16 cellular contexts compared by ENCODE assay signal in genomic region chr6:125670586-125670985, GRCh38.
A peak's percentile ranks its signal among the peaks of the same experiment; 100 is the strongest.
DNase-seq lines count a peak whose midpoint lies in the region; ATAC-seq and TF ChIP-seq lines count a peak whose summit lies in the region.
"Had no signal": no experiment of that assay in that cellular context is flagged by ENCODE, and none has a peak within 500 bp of the region (broad histone marks: within the 10 kb centered on the region; RNA-seq: fewer than 3 reads in every experiment).

No MANE protein-coding gene starts in this region.

- CTCF ChIA-PET in PC-9 (lab: Charles Lee), result no interaction called here
- CTCF ChIA-PET in activated CD8-positive, alpha-beta memory T cell treated with anti-CD3 and anti-CD28 coated beads, Interleukin-2, amount 10 ng/mL, durations not matched to agents 7 days and 5 days (lab: Charles Lee), result no interaction called here

- H4K20me1 ChIP-seq in PC-9 (ENCODE audit: insufficient read depth), result no peaks in the 10 kb centered on the region

- POLR2A ChIA-PET in PC-9 (lab: Charles Lee; ENCODE audit: unreplicated experiment), result no interaction called here

- no peak overlapping the region for H3K4me3 Mint-ChIP-seq in activated CD8-positive, alpha-beta memory T cell treated with anti-CD3 and anti-CD28 coated beads, Interleukin-2, amount 10 ng/mL, durations not matched to agents 7 days and 5 days
- H3K4me3 Mint-ChIP-seq: IgD-negative memory B cell had no signal

- ATAC-seq in thoracic aorta (ENCODE audit: insufficient number of reproducible peaks, low FRiP score, low read depth) (peak; percentile 58), GM21528 (IDR thresholded peaks at IDR 0.05; ENCODE audit: low FRiP score, unreplicated experiment) (no peak)
- no peak for ATAC-seq in activated CD8-positive, alpha-beta memory T cell treated with anti-CD3 and anti-CD28 coated beads, Interleukin-2, amount 10 ng/mL, durations not matched to agents 7 days and 5 days

- no peaks in the 10 kb centered on the region for H3K4me1 ChIP-seq in PC-9 (replicated peaks; ENCODE audit: insufficient read depth)
- peaks cover 0 to 33% of the 10 kb centered on the region in 2 donors for H3K4me1 ChIP-seq in thoracic aorta (ENCODE audit: control insufficient read depth in 1 of 2, low read depth in 2 of 2)
- H3K4me1 ChIP-seq: HAP-1, stomach had no signal

- peaks cover 17% of the 10 kb centered on the region for H3K27me3 Mint-ChIP-seq in activated CD8-positive, alpha-beta memory T cell treated with anti-CD3 and anti-CD28 coated beads, Interleukin-2, amount 10 ng/mL, durations not matched to agents 7 days and 5 days

- no peak overlapping the region for H3K4me2 ChIP-seq in PC-9
- H3K4me2 ChIP-seq: SK-N-SH had no signal

- no peak overlapping the region for H2AFZ ChIP-seq in PC-9

- H3K9me2 ChIP-seq in PC-9 (ENCODE audit: insufficient read depth), result no peaks in the 10 kb centered on the region
- H3K9me2 ChIP-seq: SK-N-SH had no signal

- H3K9me3 ChIP-seq in PC-9 (ENCODE audit: insufficient read depth, low read depth) (no peaks in the 10 kb centered on the region), thoracic aorta (no peaks in the 10 kb centered on the region)
- H3K9me3 ChIP-seq: HAP-1, ovary, SK-N-SH, stomach had no signal

- H3K4me3 ChIP-seq in PC-9 (no peak overlapping the region), fibroblast of pulmonary artery (replicated peaks; ENCODE audit: low read depth, low read length) (no peak overlapping the region), thoracic aorta (peak overlapping the region; percentile 3)
- H3K4me3 ChIP-seq: HAP-1, ovary, stomach had no signal

- H3K27me3 ChIP-seq in PC-9 (ENCODE audit: insufficient read depth, low read depth) (peaks cover 1% of the 10 kb centered on the region; the same call in 1 of the 2 replicates), thoracic aorta (replicated peaks; ENCODE audit: insufficient read depth) (no peaks in the 10 kb centered on the region)
- H3K27me3 ChIP-seq: ovary, stomach had no signal

- DNase-seq in PC-9 (peak; percentile 1 to 30), fibroblast of pulmonary artery (ENCODE audit: low read depth) (peak; percentile 7), medulla oblongata (ENCODE audit: extremely low spot score) (peak; percentile 36), thoracic aorta (ENCODE audit: low spot score) (no peak)
- DNase-seq in activated naive CD4-positive, alpha-beta T cell (lab: John Stamatoyannopoulos, UW), result no peak
- no peak for DNase-seq in activated CD8-positive, alpha-beta memory T cell treated with anti-CD3 and anti-CD28 coated beads, Interleukin-2, amount 10 ng/mL, durations not matched to agents 7 days and 5 days
- DNase-seq: activated effector memory CD4-positive, alpha-beta T cell treated with anti-CD3 and anti-CD28 coated beads, Interleukin-2, amount 50 U/mL, for 16 hours; DMS 273 treated with DMSO at 0.1 percent for 48 hours; MV-4-11; ovary; SK-N-SH; stimulated activated CD4-positive, alpha-beta T cell treated with anti-CD3 and anti-CD28 coated beads, Interleukin-12 subunit alpha, Interleukin-12 subunit beta, amount 100 ng/mL, for 4 hours; stomach had no signal

- H3K4me1 Mint-ChIP-seq in activated CD8-positive, alpha-beta memory T cell treated with anti-CD3 and anti-CD28 coated beads, Interleukin-2, amount 10 ng/mL, durations not matched to agents 7 days and 5 days, result no peaks in the 10 kb centered on the region

- H3K36me3 ChIP-seq in PC-9 (ENCODE audit: low read depth), result no peaks in the 10 kb centered on the region
- H3K36me3 ChIP-seq in thoracic aorta, result no peaks in the 10 kb centered on the region
- H3K36me3 ChIP-seq: HAP-1, ovary, stomach had no signal

- no peaks in the 10 kb centered on the region for H3K36me3 Mint-ChIP-seq in activated CD8-positive, alpha-beta memory T cell treated with anti-CD3 and anti-CD28 coated beads, Interleukin-2, amount 10 ng/mL, durations not matched to agents 7 days and 5 days

- H3F3A ChIP-seq in PC-9 (ENCODE audit: insufficient read depth, low read depth), result no peaks in the 10 kb centered on the region

- H3K27ac Mint-ChIP-seq in activated CD8-positive, alpha-beta memory T cell treated with anti-CD3 and anti-CD28 coated beads, Interleukin-2, amount 10 ng/mL, durations not matched to agents 7 days and 5 days, result no peak overlapping the region
- H3K27ac Mint-ChIP-seq: IgD-negative memory B cell had no signal

- no peak overlapping the region for H3K27ac ChIP-seq in PC-9
- H3K27ac ChIP-seq in thoracic aorta, result peak overlapping the region; percentile 18 to 29
- H3K27ac ChIP-seq: ovary, stomach had no signal

- TF ChIP-seq CTCF in PC-9 (conservative IDR thresholded peaks at IDR 0.05) (no peak), fibroblast of pulmonary artery (IDR thresholded peaks at IDR 0.05; ENCODE audit: low read length, missing control alignments) (no peak), thoracic aorta (IDR thresholded peaks at IDR 0.05) (no peak)

- H3K9me3 Mint-ChIP-seq in activated CD8-positive, alpha-beta memory T cell treated with anti-CD3 and anti-CD28 coated beads, Interleukin-2, amount 10 ng/mL, durations not matched to agents 7 days and 5 days (ENCODE audit: low read depth), result no peaks in the 10 kb centered on the region
- H3K9me3 Mint-ChIP-seq: IgD-negative memory B cell had no signal

- BruUV-seq in PC-9 (replicated peaks; lab: Mats Ljungman, UMichigan), result no TSS peak

- intact Hi-C loops in PC-9 (cut with micrococcal nuclease; ENCODE audit: unreplicated experiment), result no loop called here

- no peaks in the 10 kb centered on the region for H3K79me2 ChIP-seq in PC-9 (ENCODE audit: low read depth)

Comparison
In these comparisons a context has a peak if more than half of its experiments do, and no peak if none do; other contexts are left out.
1. DNase-seq: peak in PC-9 (2 of 2), fibroblast of pulmonary artery (single experiment) and medulla oblongata (single experiment); none in thoracic aorta (single experiment), activated naive CD4-positive, alpha-beta T cell (0 of 4) and activated CD8-positive, alpha-beta memory T cell treated with anti-CD3 and anti-CD28 coated beads, Interleukin-2, amount 10 ng/mL, durations not matched to agents 7 days and 5 days (single experiment).